In genomic region chr22:27488456-27489224, GRCh38 we compare ENCODE assay signal across 19 cellular contexts.
DNase-seq lines count a peak whose midpoint lies in the region; ATAC-seq, FAIRE-seq and TF ChIP-seq lines count a peak whose summit lies in the region.
"Had no signal": no experiment of that assay in that cellular context is flagged by ENCODE, and none has a peak within 500 bp of the region (broad histone marks: within the 10 kb centered on the region; RNA-seq: fewer than 3 reads in every experiment).

No MANE protein-coding gene starts in this region.

- peak; percentile 58 for DNase-seq in HuH-7 (ENCODE audit: low spot score)
- peak; percentile 29 for DNase-seq in small intestine
- DNase-seq in activated CD8-positive, alpha-beta memory T cell treated with anti-CD3 and anti-CD28 coated beads, Interleukin-2, amount 50 U/mL, for 48 hours: no peak
- DNase-seq: activated B cell treated with CpG ODN at 0.5 μM for 24 hours; activated gamma-delta T cell; effector CD4-positive, alpha-beta T cell; NCI-H1105 treated with DMSO at 0.1 percent for 48 hours; OCI-M1; stimulated activated CD4-positive, alpha-beta T cell treated with anti-CD3 and anti-CD28 coated beads, Interleukin-4, amount 100 ng/mL, for 4 hours; SW 1271 had no signal

- no peak for FAIRE-seq in small intestine (lab: Jason Lieb, UNC)
- FAIRE-seq: H1, K562 had no signal

- H3K4me3 ChIP-seq in liver (ENCODE audit: low read depth in 1 of 3, low read length in 3 of 3) (peak overlapping the region in 1 of 3 donors; percentile 14), small intestine (ENCODE audit: low read depth in 1 of 2, low read length in 2 of 2) (no peak overlapping the region)
- H3K4me3 ChIP-seq: BLaER1, K562, vagina had no signal

- TF ChIP-seq RAD21 in liver (IDR thresholded peaks at IDR 0.05): peak in 1 of 2 donors; percentile 52

- H3K9me3 ChIP-seq in liver (ENCODE audit: control insufficient read depth in 4 of 4, low read length in 3 of 4) (no peaks in the 10 kb centered on the region), small intestine (ENCODE audit: control insufficient read depth, low read depth) (no peaks in the 10 kb centered on the region)
- H3K9me3 ChIP-seq: vagina had no signal

- WGBS in liver: 23% methylated on average over 12 of the region's 12 CpGs
- 19 to 47% (median 37%) methylated on average over 12 of the region's 12 CpGs for WGBS in small intestine, 3 donors

- H3K4me1 ChIP-seq in liver (ENCODE audit: control insufficient read depth in 4 of 4, insufficient read depth in 4 of 4, low read length in 3 of 4) (peaks cover 7 to 23% (median 13%) of the 10 kb centered on the region in 4 donors), small intestine (ENCODE audit: control insufficient read depth in 2 of 2, insufficient read depth in 1 of 2, low read depth in 1 of 2, low read length in 1 of 2) (no peaks in the 10 kb centered on the region)
- H3K4me1 ChIP-seq: vagina had no signal

- peak; percentile 74 for ATAC-seq in SK-N-SH treated with all-trans-retinoic acid at 6 μM for 48 hours
- no peak for ATAC-seq in GM19452 (IDR thresholded peaks at IDR 0.05; ENCODE audit: unreplicated experiment)
- ATAC-seq in HG03442 (IDR thresholded peaks at IDR 0.05; ENCODE audit: unreplicated experiment): no peak
- ATAC-seq in GM21447 (IDR thresholded peaks at IDR 0.05; ENCODE audit: unreplicated experiment): no peak
- ATAC-seq: K562 had no signal

- H3K27me3 ChIP-seq in liver (ENCODE audit: control insufficient read depth in 4 of 4, insufficient read depth in 4 of 4, low read length in 3 of 4) (no peaks in the 10 kb centered on the region), small intestine (ENCODE audit: control insufficient read depth in 2 of 2, insufficient read depth in 2 of 2, low read length in 2 of 2) (no peaks in the 10 kb centered on the region)
- H3K27me3 ChIP-seq: BLaER1, vagina had no signal

- no peaks in the 10 kb centered on the region for H3K36me3 ChIP-seq in liver (ENCODE audit: control insufficient read depth in 4 of 4, insufficient read depth in 3 of 4, low read depth in 1 of 4, low read length in 3 of 4)
- H3K36me3 ChIP-seq in small intestine (ENCODE audit: control insufficient read depth in 2 of 2, insufficient read depth in 2 of 2, low read length in 2 of 2): no peaks in the 10 kb centered on the region
- H3K36me3 ChIP-seq: BLaER1, vagina had no signal

- H3K9ac ChIP-seq in liver (ENCODE audit: low read depth in 1 of 2, low read length in 2 of 2): peak overlapping the region; percentile 46 to 60
- H3K9ac ChIP-seq: BLaER1 had no signal

- H3K27ac ChIP-seq in liver (ENCODE audit: low read depth in 1 of 2, low read length in 2 of 2) (peak overlapping the region; percentile 95 to 97), small intestine (ENCODE audit: low read depth in 1 of 2, low read length in 1 of 2) (peak overlapping the region in 1 of 2 donors; percentile 77)
- H3K27ac ChIP-seq: BLaER1, vagina had no signal

- peak; percentile 19 for TF ChIP-seq CTCF in liver (IDR thresholded peaks at IDR 0.05; ENCODE audit: low read depth, low read length, missing input control)

TF ChIP-seq in SK-N-SH treated with all-trans-retinoic acid at 6 μM for 48 hours, 23 proteins besides CTCF, POLR2A, EP300 and RAD21:
- TF ChIP-seq BACH2 (CRISPR knock-in tag; IDR thresholded peaks at IDR 0.05; ENCODE audit: borderline replicate concordance) (no peak), ZFP30 (CRISPR knock-in tag; IDR thresholded peaks at IDR 0.05) (no peak), ESRRG (CRISPR knock-in tag; IDR thresholded peaks at IDR 0.05) (no peak), TCF4 (CRISPR knock-in tag; IDR thresholded peaks at IDR 0.05; ENCODE audit: borderline replicate concordance) (no peak; the same call in 1 of the 2 replicates)

TF ChIP-seq in liver, 16 proteins besides CTCF, POLR2A, EP300 and RAD21:
- TF ChIP-seq TAF1 (conservative IDR thresholded peaks at IDR 0.05) (peak; percentile 38), HNF4G (IDR thresholded peaks at IDR 0.05) (no peak)
